ENCODE assay signal across 21 cellular contexts in genomic region chr3:12495749-12496452, GRCh38. TPM values are rescaled to one million over a fixed set of nuclear protein-coding genes. Genes with fewer than 3 reads are reported as not detected.
DNase-seq lines count a peak whose midpoint lies in the region; ATAC-seq and TF ChIP-seq lines count a peak whose summit lies in the region.
"Had no signal": no experiment of that assay in that cellular context is flagged by ENCODE, and none has a peak within 500 bp of the region (broad histone marks: within the 10 kb centered on the region; RNA-seq: fewer than 3 reads in every experiment).

No MANE protein-coding gene starts in this region.

- H3K36me3 ChIP-seq in OCI-LY1 (ENCODE audit: insufficient read depth, low read length): peaks cover 82% of the 10 kb centered on the region

- H3K27me3 Mint-ChIP-seq in neural crest cell (ENCODE audit: low read depth): no peaks in the 10 kb centered on the region
- H3K27me3 Mint-ChIP-seq: activated B cell treated with CpG ODN at 0.5 μM for 24 hours; CD4-positive, CD25-positive, alpha-beta regulatory T cell; stimulated activated naive CD8-positive, alpha-beta T cell treated with anti-CD3 and anti-CD28 coated beads, Interleukin-15, amount 100 ng/mL, for 72 hours had no signal

- no peaks in the 10 kb centered on the region for H3K9me3 ChIP-seq in OCI-LY1 (ENCODE audit: low read length)

- H4K20me1 ChIP-seq in OCI-LY1 (ENCODE audit: insufficient read depth, low read length): no peaks in the 10 kb centered on the region

- peaks cover 10% of the 10 kb centered on the region for H3K36me3 Mint-ChIP-seq in neural crest cell (ENCODE audit: low read depth)

- no peaks in the 10 kb centered on the region for H3K4me1 ChIP-seq in OCI-LY1 (ENCODE audit: insufficient read depth, low read length, severe bottlenecking)

- peak; percentile 25; the same call in 1 of the 2 replicates for TF ChIP-seq CTCF in OCI-LY1 (IDR thresholded peaks at IDR 0.05; ENCODE audit: low read length)
- TF ChIP-seq CTCF in choroid plexus epithelial cell (conservative IDR thresholded peaks at IDR 0.05; ENCODE audit: low read depth, low read length): peak; percentile 30
- peak; percentile 25 for TF ChIP-seq CTCF in neural crest cell (conservative IDR thresholded peaks at IDR 0.05)

- H3K27ac Mint-ChIP-seq in neural crest cell (ENCODE audit: unreplicated experiment): no peak overlapping the region
- H3K27ac Mint-ChIP-seq: activated B cell treated with CpG ODN at 0.5 μM for 24 hours; CD4-positive, CD25-positive, alpha-beta regulatory T cell; stimulated activated naive CD8-positive, alpha-beta T cell treated with anti-CD3 and anti-CD28 coated beads, Interleukin-15, amount 100 ng/mL, for 72 hours had no signal

- no peak for ATAC-seq in HG02759 (IDR thresholded peaks at IDR 0.05; ENCODE audit: unreplicated experiment)
- ATAC-seq: stimulated activated naive CD8-positive, alpha-beta T cell treated with anti-CD3 and anti-CD28 coated beads, Interleukin-15, amount 100 ng/mL, for 72 hours had no signal

- H2AFZ ChIP-seq in OCI-LY1 (ENCODE audit: low read length): no peak overlapping the region

- H3K4me3 ChIP-seq in OCI-LY1 (ENCODE audit: low read depth, low read length, poor library complexity, severe bottlenecking): no peak overlapping the region
- no peak overlapping the region for H3K4me3 ChIP-seq in choroid plexus epithelial cell (ENCODE audit: low read depth, low read length)

- H3K27ac ChIP-seq in OCI-LY1 (ENCODE audit: low read depth, low read length, poor library complexity, severe bottlenecking): no peak overlapping the region
- H3K27ac ChIP-seq: KMS-11 had no signal

- H3K27me3 ChIP-seq in OCI-LY1 (ENCODE audit: insufficient read depth, low read length): no peaks in the 10 kb centered on the region

- H3K9ac ChIP-seq in OCI-LY1 (ENCODE audit: low read length): no peak overlapping the region
- H3K9ac ChIP-seq: KMS-11 had no signal

- H3K4me2 ChIP-seq in OCI-LY1 (ENCODE audit: low read length): no peak overlapping the region
- H3K4me2 ChIP-seq: KMS-11 had no signal

- no peaks in the 10 kb centered on the region for H3K9me3 Mint-ChIP-seq in neural crest cell
- H3K9me3 Mint-ChIP-seq: activated B cell treated with CpG ODN at 0.5 μM for 24 hours; CD4-positive, CD25-positive, alpha-beta regulatory T cell; stimulated activated naive CD8-positive, alpha-beta T cell treated with anti-CD3 and anti-CD28 coated beads, Interleukin-15, amount 100 ng/mL, for 72 hours had no signal

- H3K4me3 Mint-ChIP-seq in neural crest cell: no peak overlapping the region
- H3K4me3 Mint-ChIP-seq: activated B cell treated with CpG ODN at 0.5 μM for 24 hours; CD4-positive, CD25-positive, alpha-beta regulatory T cell; stimulated activated naive CD8-positive, alpha-beta T cell treated with anti-CD3 and anti-CD28 coated beads, Interleukin-15, amount 100 ng/mL, for 72 hours had no signal

- DNase-seq in DMS 273 (lab: John Stamatoyannopoulos, UW; ENCODE audit: unreplicated experiment) (peak; percentile 17), DMS 273 treated with DMSO at 0.1 percent for 48 hours (lab: John Stamatoyannopoulos, UW) (no peak), choroid plexus epithelial cell (ENCODE audit: low read depth) (no peak), neural crest cell (ENCODE audit: low read depth, low spot score) (no peak), cerebellar cortex (ENCODE audit: low spot score) (no peak), NOMO-1 treated with dmso at 0.1 percent for 144 hours (lab: John Stamatoyannopoulos, UW; ENCODE audit: unreplicated experiment) (no peak)
- DNase-seq: 8988T; activated B cell treated with CpG ODN at 0.5 μM for 24 hours; CD4-positive, CD25-positive, alpha-beta regulatory T cell; glutamatergic neuron; mesenchymal stem cell; NCI-H1417 treated with DMSO at 0.1 percent for 48 hours; NCI-H2171 treated with DMSO at 0.1 percent for 48 hours; NCI-H748 treated with DMSO at 0.1 percent for 48 hours; RPMI8226; stimulated activated naive CD8-positive, alpha-beta T cell treated with anti-CD3 and anti-CD28 coated beads, Interleukin-15, amount 100 ng/mL, for 72 hours had no signal

- H3F3A ChIP-seq in OCI-LY1 (ENCODE audit: insufficient read depth, low read length): no peaks in the 10 kb centered on the region

- H3K4me1 Mint-ChIP-seq in neural crest cell: no peaks in the 10 kb centered on the region
- H3K4me1 Mint-ChIP-seq: activated B cell treated with CpG ODN at 0.5 μM for 24 hours; stimulated activated naive CD8-positive, alpha-beta T cell treated with anti-CD3 and anti-CD28 coated beads, Interleukin-15, amount 100 ng/mL, for 72 hours had no signal

- no peaks in the 10 kb centered on the region for H3K79me2 ChIP-seq in OCI-LY1 (ENCODE audit: insufficient read depth, low read length)

- H3K9me2 ChIP-seq in OCI-LY1 (ENCODE audit: low read depth, low read length): no peaks in the 10 kb centered on the region

RNA-seq across cellular contexts. Expression of gene TSEN2, which starts 11.6 kb away (rescaled TPM):
- 26.5 and 28.1 TPM in 2 replicates for total RNA-seq in neural crest cell

RNA-seq across cellular contexts. Expression of gene MKRN2OS, which starts 49.4 kb away (rescaled TPM):
- total RNA-seq in neural crest cell: not detected in 2 replicates
- total RNA-seq: activated B cell treated with CpG ODN at 0.5 μM for 24 hours; activated CD8-positive, alpha-beta memory T cell treated with anti-CD3 and anti-CD28 coated beads for 36 hours; CD4-positive, CD25-positive, alpha-beta regulatory T cell; cerebellum had no signal
